In genomic region chr12:24760162-24760561, GRCh38 we compare ENCODE assay signal across 1 cellular context.
A peak's percentile ranks its signal among the peaks of the same experiment; 100 is the strongest.
TF ChIP-seq lines count a peak whose summit lies in the region.

No MANE protein-coding gene starts in this region.

TF ChIP-seq in HepG2, 621 proteins besides CTCF, POLR2A, EP300 and RAD21 (continued from another document and continues in another):
- TF ChIP-seq ZNF503 (CRISPR knock-in tag; IDR thresholded peaks at IDR 0.05), result peak; percentile 36; the same call in 1 of the 2 replicates
- TF ChIP-seq REST (IDR thresholded peaks at IDR 0.05; ENCODE audit: borderline replicate concordance in 1 of 2, low read depth in 1 of 2, low read length in 2 of 2), result no peak
- no peak for TF ChIP-seq ZNF646 (CRISPR knock-in tag; IDR thresholded peaks at IDR 0.05)
- TF ChIP-seq NR2F6 (IDR thresholded peaks at IDR 0.05), result peak; percentile 43; the same call in 1 of the 2 replicates
- TF ChIP-seq NR2F6 (CRISPR knock-in tag; IDR thresholded peaks at IDR 0.05), result no peak
- TF ChIP-seq NCOR1 (IDR thresholded peaks at IDR 0.05; ENCODE audit: borderline replicate concordance, low read length), result peak; percentile 27; the same call in 1 of the 2 replicates
- no peak for TF ChIP-seq ZNF644 (CRISPR knock-in tag; IDR thresholded peaks at IDR 0.05; ENCODE audit: low read depth)
- no peak for TF ChIP-seq ATF4 (CRISPR knock-in tag; IDR thresholded peaks at IDR 0.05)
- no peak for TF ChIP-seq JUN (CRISPR knock-in tag; IDR thresholded peaks at IDR 0.05)
- TF ChIP-seq ZFP37 (CRISPR knock-in tag; IDR thresholded peaks at IDR 0.05; ENCODE audit: borderline replicate concordance), result no peak
- no peak for TF ChIP-seq PRDM4 (CRISPR knock-in tag; IDR thresholded peaks at IDR 0.05; ENCODE audit: borderline replicate concordance)
- TF ChIP-seq SMAD9 (CRISPR knock-in tag; IDR thresholded peaks at IDR 0.05), result no peak
- 0 out of 2 replicates have a peak, but pooled peaks have one; percentile 10 for TF ChIP-seq HOMEZ (CRISPR knock-in tag; IDR thresholded peaks at IDR 0.05; ENCODE audit: low read depth)
- no peak for TF ChIP-seq PHF21A (CRISPR knock-in tag; IDR thresholded peaks at IDR 0.05)
- peak; percentile 38; the same call in 1 of the 2 replicates for TF ChIP-seq ZFX (CRISPR knock-in tag; IDR thresholded peaks at IDR 0.05; ENCODE audit: low read depth)
- TF ChIP-seq RFX3 (CRISPR knock-in tag; IDR thresholded peaks at IDR 0.05), result peak; percentile 60; the same call in 1 of the 2 replicates
- no peak for TF ChIP-seq AKAP8 (CRISPR knock-in tag; IDR thresholded peaks at IDR 0.05)
- peak; percentile 35; the same call in 1 of the 2 replicates for TF ChIP-seq MED1 (CRISPR knock-in tag; IDR thresholded peaks at IDR 0.05)
- no peak for TF ChIP-seq ZSCAN22 (CRISPR knock-in tag; IDR thresholded peaks at IDR 0.05)
- TF ChIP-seq KLF13 (CRISPR knock-in tag; IDR thresholded peaks at IDR 0.05), result no peak
- TF ChIP-seq TFDP1 (CRISPR knock-in tag; IDR thresholded peaks at IDR 0.05; ENCODE audit: borderline replicate concordance), result no peak
- TF ChIP-seq ZNF543 (CRISPR knock-in tag; IDR thresholded peaks at IDR 0.05), result no peak
- no peak for TF ChIP-seq FUBP1 (CRISPR knock-in tag; IDR thresholded peaks at IDR 0.05; ENCODE audit: borderline replicate concordance)
- 0 out of 2 replicates have a peak, but pooled peaks have one; percentile 17 for TF ChIP-seq THAP11 (CRISPR knock-in tag; IDR thresholded peaks at IDR 0.05)
- TF ChIP-seq CHD2 (IDR thresholded peaks at IDR 0.05; ENCODE audit: low read depth, low read length), result no peak
- no peak for TF ChIP-seq ZSCAN12 (CRISPR knock-in tag; IDR thresholded peaks at IDR 0.05)
- TF ChIP-seq ZNF737 (CRISPR knock-in tag; IDR thresholded peaks at IDR 0.05; ENCODE audit: borderline replicate concordance), result no peak
- no peak for TF ChIP-seq HCFC1 (IDR thresholded peaks at IDR 0.05; ENCODE audit: low read depth, low read length)
- TF ChIP-seq NFIC (IDR thresholded peaks at IDR 0.05; ENCODE audit: low read length), result peak; percentile 43; the same call in 1 of the 2 replicates
- peak; percentile 26; the same call in 1 of the 2 replicates for TF ChIP-seq SAP130 (CRISPR knock-in tag; IDR thresholded peaks at IDR 0.05; ENCODE audit: low read depth)
- no peak for TF ChIP-seq HNRNPK (IDR thresholded peaks at IDR 0.05; ENCODE audit: low read depth, low read length, poor library complexity, severe bottlenecking)
- no peak for TF ChIP-seq POLR2G (IDR thresholded peaks at IDR 0.05; ENCODE audit: low read depth, low read length)
- TF ChIP-seq CSRNP2 (CRISPR knock-in tag; conservative IDR thresholded peaks at IDR 0.05; ENCODE audit: low read depth), result no peak
- no peak for TF ChIP-seq ZNF557 (CRISPR knock-in tag; IDR thresholded peaks at IDR 0.05)
